Comparison of ENCODE assay signal across 8 cellular contexts in genomic region chr6:162727347-162728176, GRCh38. TPM values are rescaled to one million over a fixed set of nuclear protein-coding genes. Genes with fewer than 3 reads are reported as not detected.
DNase-seq lines count a peak whose midpoint lies in the region; ATAC-seq and TF ChIP-seq lines count a peak whose summit lies in the region.

PACRG (plus strand) TSS chr6:162727974.
PRKN (minus strand) TSS chr6:162727766.

- H3K4me2 ChIP-seq in parathyroid adenoma (ENCODE audit: low read length): peak within 1 kb of the TSS; percentile 79

- H3K36me3 ChIP-seq in heart left ventricle (no peaks in the 10 kb centered on the region), parathyroid adenoma (ENCODE audit: control insufficient read depth, insufficient read depth, low read length) (no peaks in the 10 kb centered on the region), tibial artery (no peaks in the 10 kb centered on the region)

- peak; percentile 91 to 97 (median 96) for ATAC-seq in T-cell (replicated peaks in 1 of 4)
- peak; percentile 96 to 99 (median 99) for ATAC-seq in heart left ventricle

- peaks cover 0 to 17% (median 0%) of the 10 kb centered on the region in 12 donors for H3K9me3 ChIP-seq in heart left ventricle
- H3K9me3 ChIP-seq in parathyroid adenoma (ENCODE audit: control insufficient read depth, low read length): no peaks in the 10 kb centered on the region
- peaks cover 0 to 4% (median 0%) of the 10 kb centered on the region in 3 donors for H3K9me3 ChIP-seq in tibial artery

- intact Hi-C loops in heart left ventricle (cut with DNase I) (loop anchor here in 7 of 10 donors (2.0 to 10.0 kb wide), 12 partner anchors 21 to 687 kb away; partner anchors contain the start of gene QKI (in 2 of the 7)), tibial artery (cut with DNase I; ENCODE audit: low total_unique reads) (no loop called here)

- H3K27ac ChIP-seq in heart left ventricle: peak within 1 kb of the TSS; percentile 88 to 98 (median 95)
- H3K27ac ChIP-seq in parathyroid adenoma: peak within 1 kb of the TSS; percentile 84
- H3K27ac ChIP-seq in tibial artery: peak within 1 kb of the TSS; percentile 85 to 92

- DNase-seq in GM03348 (ENCODE audit: low spot score): peak; percentile 99
- peak; percentile 94 for DNase-seq in HFFc6
- DNase-seq in NB4 (ENCODE audit: low read depth): peak; percentile 97
- peak; percentile 94 to 99 (median 96) for DNase-seq in T-cell
- peak; percentile 89 for DNase-seq in amniotic epithelial cell (ENCODE audit: low read depth)
- DNase-seq in heart left ventricle: peak; percentile 99
- peak; percentile 98 to 99 for DNase-seq in tibial artery

- TF ChIP-seq POLR2A in NB4 (IDR thresholded peaks at IDR 0.05; ENCODE audit: extremely low read depth, insufficient read length) (peak; percentile 71), heart left ventricle (IDR thresholded peaks at IDR 0.05) (peak; percentile 96 to 99)

- no peaks in the 10 kb centered on the region for H3K27me3 ChIP-seq in heart left ventricle
- no peaks in the 10 kb centered on the region for H3K27me3 ChIP-seq in parathyroid adenoma (ENCODE audit: control insufficient read depth, insufficient read depth, low read length)
- no peaks in the 10 kb centered on the region for H3K27me3 ChIP-seq in tibial artery

- POLR2A ChIA-PET in T-cell (lab: Charles Lee): interaction anchor here in 1 of 2 donors (1.7 kb wide), 1 partner anchor 1453 kb away, joined by 9 read pairs; the partner anchor contains the start of gene AGPAT4

- H3K27me3 Mint-ChIP-seq in HFFc6 (ENCODE audit: insufficient read depth) (no peaks in the 10 kb centered on the region), T-cell (peaks cover 0 to 5% of the 10 kb centered on the region in 2 donors)

- H3K4me1 ChIP-seq in heart left ventricle: peaks cover 0 to 39% (median 13%) of the 10 kb centered on the region in 12 donors
- H3K4me1 ChIP-seq in parathyroid adenoma: peaks cover 6% of the 10 kb centered on the region
- H3K4me1 ChIP-seq in tibial artery: peaks cover 0 to 9% (median 4%) of the 10 kb centered on the region in 4 donors

- 0 to 1% (median 1%) methylated on average over 23 to 79 of the region's 79 CpGs for WGBS in heart left ventricle, 4 donors

- CTCF ChIA-PET in T-cell (lab: Charles Lee): interaction anchor here in 1 of 2 donors (0.6 to 1.2 kb wide), 3 partner anchors 9 to 1434 kb away, joined by 3 to 5 read pairs (median 3); no protein-coding TSS in a partner anchor

- H3K9ac ChIP-seq in parathyroid adenoma: peak within 1 kb of the TSS; percentile 77

- TF ChIP-seq CTCF in HFFc6 (IDR thresholded peaks at IDR 0.05) (no peak), NB4 (IDR thresholded peaks at IDR 0.05; ENCODE audit: low read depth, low read length) (no peak), heart left ventricle (IDR thresholded peaks at IDR 0.05) (no peak), parathyroid adenoma (IDR thresholded peaks at IDR 0.05) (no peak), tibial artery (IDR thresholded peaks at IDR 0.05) (no peak)

- H3K4me3 ChIP-seq in NB4 (ENCODE audit: low read depth, low read length) (peak within 1 kb of the TSS; percentile 61), heart left ventricle (peak within 1 kb of the TSS; percentile 86 to 94 (median 90)), parathyroid adenoma (ENCODE audit: low read depth, low read length) (peak within 1 kb of the TSS; percentile 73), tibial artery (peak within 1 kb of the TSS; percentile 85 to 99)

- H2AFZ ChIP-seq in parathyroid adenoma: peak within 1 kb of the TSS; percentile 98

- H3K36me3 Mint-ChIP-seq in HFFc6 (ENCODE audit: low read depth) (no peaks in the 10 kb centered on the region), T-cell (no peaks in the 10 kb centered on the region)

- H3K9me3 Mint-ChIP-seq in HFFc6 (no peaks in the 10 kb centered on the region), T-cell (peaks cover 0 to 5% (median 3%) of the 10 kb centered on the region in 3 donors)

- H3K4me1 Mint-ChIP-seq in HFFc6 (ENCODE audit: low read depth) (peaks cover 8% of the 10 kb centered on the region), T-cell (peaks cover 12 to 16% (median 13%) of the 10 kb centered on the region in 3 donors)

- H3K27ac Mint-ChIP-seq in HFFc6 (peak within 1 kb of the TSS; percentile 87), T-cell (peak within 1 kb of the TSS; percentile 87 to 88)

- H3K79me2 ChIP-seq in parathyroid adenoma: no peaks in the 10 kb centered on the region

- H3K4me3 Mint-ChIP-seq in HFFc6 (peak within 1 kb of the TSS; percentile 89), T-cell (peak within 1 kb of the TSS; percentile 86 to 92 (median 91))

RNA-seq across cellular contexts. Expression of gene PACRG, which starts in this region (rescaled TPM):
- not detected for total RNA-seq in HFFc6 (2021; fragmentation: NEBNext Ultra II Directional; extraction: Animal tissue kit (Norgen Biotek cat#: 25700))
- total RNA-seq in T-cell: 1 to 10 TPM in 2 of 5 donors, under 1 TPM in 2, not detected in 1; 0.20 to 3.0 (median 1.2) TPM
- total RNA-seq in heart left ventricle: 10 to 100 TPM in 7 of 9 donors, 1 to 10 TPM in 2; 3.2 to 83.3 (median 11.9) TPM
- polyA plus RNA-seq in heart left ventricle: 1 to 10 TPM; 2.0 to 9.0 TPM

RNA-seq across cellular contexts. Expression of gene PRKN, which starts in this region (rescaled TPM):
- total RNA-seq in HFFc6 (2021; fragmentation: NEBNext Ultra II Directional; extraction: Animal tissue kit (Norgen Biotek cat#: 25700)): under 1 TPM in 1 of 6 experiments, not detected in 5; 0.32 TPM
- total RNA-seq in T-cell (1 to 10 TPM; 3.4 to 7.7 (median 6.1) TPM), heart left ventricle (10 to 100 TPM; 19.1 to 32.5 (median 22.5) TPM)
- 1 to 10 TPM; 3.4 to 6.7 TPM for polyA plus RNA-seq in heart left ventricle

Comparison
In these comparisons a context has a peak if more than half of its experiments do, and no peak if none do; other contexts are left out.
1. Peak in every context shown above with its lines: DNase-seq, ATAC-seq, H3K4me3 ChIP-seq and H3K27ac ChIP-seq.
2. Peak in DNase-seq in HFFc6; RNA of the genes that start here not detected or under 1 TPM.